In genomic region chr9:127569819-127570401, GRCh38 we compare ENCODE assay signal across 8 cellular contexts. TPM values are rescaled to one million over a fixed set of nuclear protein-coding genes. Genes with fewer than 3 reads are reported as not detected.
DNase-seq lines count a peak whose midpoint lies in the region; ATAC-seq, FAIRE-seq and TF ChIP-seq lines count a peak whose summit lies in the region.

No MANE protein-coding gene starts in this region.

- ATAC-seq in GM18517 (IDR thresholded peaks at IDR 0.05; ENCODE audit: unreplicated experiment), result no peak
- ATAC-seq in HG02870 (IDR thresholded peaks at IDR 0.05; ENCODE audit: unreplicated experiment), result no peak

- H3K4me1 ChIP-seq in adipocyte (ENCODE audit: control insufficient read depth, insufficient read depth, low read length) (peaks cover 45% of the 10 kb centered on the region), kidney (ENCODE audit: control insufficient read depth in 1 of 2, insufficient read depth in 1 of 2, low read depth in 1 of 2, low read length in 2 of 2) (peaks cover 17 to 26% of the 10 kb centered on the region in 2 donors)

- intact Hi-C loops in kidney (cut with DNase I), result no loop called here

- H3K36me3 ChIP-seq in adipocyte (ENCODE audit: control insufficient read depth, insufficient read depth, low read length, severe bottlenecking) (peaks cover 5% of the 10 kb centered on the region), kidney (ENCODE audit: control insufficient read depth in 1 of 2, insufficient read depth in 2 of 2, low read length in 2 of 2) (no peaks in the 10 kb centered on the region)

- H3K27ac ChIP-seq in kidney (ENCODE audit: low read depth in 2 of 2, low read length in 2 of 2), result peak overlapping the region; percentile 93 to 95
- H3K27ac ChIP-seq in temporal lobe (ENCODE audit: low read depth, low read length), result peak overlapping the region; percentile 58

- no peak for FAIRE-seq in kidney (lab: Jason Lieb, UNC)

- DNase-seq in NCI-H1694 treated with DMSO at 0.1 percent for 48 hours (lab: John Stamatoyannopoulos, UW) (peak; percentile 60), NCI-H1694 (lab: John Stamatoyannopoulos, UW) (no peak), NCI-H2029 treated with DMSO at 0.1 percent for 48 hours (lab: John Stamatoyannopoulos, UW) (peak; percentile 52), adipocyte (ENCODE audit: low read depth) (no peak), kidney (no peak)

- no peaks in the 10 kb centered on the region for H3K27me3 ChIP-seq in adipocyte (replicated peaks; ENCODE audit: control insufficient read depth, insufficient read depth, low read length)

- TF ChIP-seq CTCF in kidney (IDR thresholded peaks at IDR 0.05; ENCODE audit: borderline replicate concordance, extremely low read depth, insufficient read depth), result no peak

- H3K9me3 ChIP-seq in adipocyte (ENCODE audit: control insufficient read depth, low read length) (no peaks in the 10 kb centered on the region), kidney (ENCODE audit: control insufficient read depth in 1 of 2, low read length in 2 of 2) (no peaks in the 10 kb centered on the region)

- H3K9ac ChIP-seq in adipocyte (ENCODE audit: low read length), result peak overlapping the region; percentile 85
- H3K9ac ChIP-seq in kidney (ENCODE audit: low read length in 2 of 2), result peak overlapping the region in 1 of 2 donors; percentile 47

- H3K4me3 ChIP-seq in adipocyte (ENCODE audit: low read length) (peak overlapping the region; percentile 74), kidney (ENCODE audit: low read length in 2 of 2) (peak overlapping the region; percentile 16 to 63)

RNA-seq across cellular contexts. Expression of gene STXBP1, which starts 42.2 kb away (rescaled TPM):
- total RNA-seq in kidney, result 32.8 TPM
- 14.3 TPM for polyA plus RNA-seq in kidney (ENCODE audit: insufficient read depth, low read depth, low replicate concordance)
- 93.9 TPM for total RNA-seq in temporal lobe

Comparison
In these comparisons a context has a peak if more than half of its experiments do, and no peak if none do; other contexts are left out.
1. DNase-seq: peak in NCI-H1694 treated with DMSO at 0.1 percent for 48 hours (single experiment) and NCI-H2029 treated with DMSO at 0.1 percent for 48 hours (single experiment); none in NCI-H1694 (single experiment), adipocyte (single experiment) and kidney (single experiment).